ENCODE assay signal across 9 cellular contexts in the genomic region with DNA sequence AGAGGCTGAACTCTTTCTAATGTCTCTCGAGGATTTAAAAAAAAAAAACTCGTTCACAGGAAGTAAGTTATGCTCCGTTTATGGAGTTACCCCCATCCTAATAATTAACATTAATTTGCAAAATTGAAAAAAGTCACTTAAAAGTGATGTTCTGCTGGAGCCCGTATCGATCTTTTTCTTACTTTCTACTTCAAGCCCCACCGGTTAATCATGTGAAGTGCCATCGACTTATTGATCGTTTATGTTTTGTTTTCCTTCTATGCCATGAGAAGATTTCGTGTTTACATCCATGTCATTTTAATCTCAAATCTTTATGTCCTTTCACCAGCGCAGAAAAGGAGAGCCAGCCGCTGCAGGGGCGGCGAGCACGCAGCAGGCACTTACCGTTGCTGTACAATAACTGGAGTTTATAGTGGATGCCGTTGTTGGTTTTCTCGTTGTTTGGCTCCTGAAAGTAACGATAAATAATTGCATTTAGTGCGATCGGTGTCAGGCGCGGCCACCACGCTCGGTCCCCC. TPM values are rescaled to one million over a fixed set of nuclear protein-coding genes. Genes with fewer than 3 reads are reported as not detected.
DNase-seq lines count a peak whose midpoint lies in the region; ATAC-seq and TF ChIP-seq lines count a peak whose summit lies in the region.
"Had no signal": no experiment of that assay in that cellular context is flagged by ENCODE, and none has a peak within 500 bp of the region (broad histone marks: within the 10 kb centered on the region; RNA-seq: fewer than 3 reads in every experiment).

No MANE protein-coding gene starts in this region.

- POLR2A ChIA-PET in activated CD4-positive, alpha-beta T cell treated with anti-CD3 and anti-CD28 coated beads for 36 hours (lab: Charles Lee), result no interaction called here

- peaks cover 8 to 43% (median 17%) of the 10 kb centered on the region in 4 donors for H3K27me3 ChIP-seq in liver (ENCODE audit: control insufficient read depth in 4 of 4, insufficient read depth in 4 of 4, low read length in 3 of 4)
- H3K27me3 ChIP-seq in stomach, result peaks cover 76 to 100% (median 97%) of the 10 kb centered on the region in 3 donors

- peak overlapping the region in 2 of 3 donors; percentile 45 to 57 for H3K4me3 ChIP-seq in liver (ENCODE audit: low read depth in 1 of 3, low read length in 3 of 3)
- peak overlapping the region; percentile 48 to 70 (median 56) for H3K4me3 ChIP-seq in stomach

- TF ChIP-seq POLR2A in stomach (IDR thresholded peaks at IDR 0.05), result no peak

- H3K4me3 Mint-ChIP-seq in activated CD4-positive, alpha-beta T cell treated with anti-CD3 and anti-CD28 coated beads for 36 hours, result peak overlapping the region; percentile 49
- H3K4me3 Mint-ChIP-seq in activated naive CD8-positive, alpha-beta T cell treated with anti-CD3 and anti-CD28 coated beads, Interleukin-2, amount 50 U/mL, for 24 hours, result peak overlapping the region; percentile 63

- peaks cover 22 to 57% (median 37%) of the 10 kb centered on the region in 4 donors for H3K4me1 ChIP-seq in liver (ENCODE audit: control insufficient read depth in 4 of 4, insufficient read depth in 4 of 4, low read length in 3 of 4)
- peaks cover 39 to 69% (median 56%) of the 10 kb centered on the region in 4 donors for H3K4me1 ChIP-seq in stomach

- intact Hi-C loops in activated CD4-positive, alpha-beta T cell treated with anti-CD3 and anti-CD28 coated beads for 36 hours (cut with DNase I, micrococcal nuclease), result loop anchor here (1.0 to 10.0 kb wide), 5 partner anchors 9 to 495 kb away; partner anchors contain the start of genes C10orf143 (in 1 of the 2) and MGMT (in 1 of the 2)
- intact Hi-C loops in stomach (cut with DNase I; ENCODE audit: low total_unique reads), result no loop called here

- no peak overlapping the region for H3K9ac ChIP-seq in liver (ENCODE audit: low read depth in 1 of 2, low read length in 2 of 2)

- H3K4me1 Mint-ChIP-seq in activated CD4-positive, alpha-beta T cell treated with anti-CD3 and anti-CD28 coated beads for 36 hours, result peaks cover 24% of the 10 kb centered on the region
- peaks cover 39% of the 10 kb centered on the region for H3K4me1 Mint-ChIP-seq in activated naive CD8-positive, alpha-beta T cell treated with anti-CD3 and anti-CD28 coated beads, Interleukin-2, amount 50 U/mL, for 24 hours

- H3K36me3 Mint-ChIP-seq in activated CD4-positive, alpha-beta T cell treated with anti-CD3 and anti-CD28 coated beads for 36 hours (ENCODE audit: low read depth), result no peaks in the 10 kb centered on the region
- H3K36me3 Mint-ChIP-seq in activated naive CD8-positive, alpha-beta T cell treated with anti-CD3 and anti-CD28 coated beads, Interleukin-2, amount 50 U/mL, for 24 hours (ENCODE audit: low read depth), result peaks cover 3% of the 10 kb centered on the region

- no peak overlapping the region for H3K27ac ChIP-seq in liver (ENCODE audit: low read depth in 1 of 2, low read length in 2 of 2)
- H3K27ac ChIP-seq in stomach, result peak overlapping the region in 3 of 5 donors; percentile 43 to 76 (median 72)

- no peak for ATAC-seq in activated CD4-positive, alpha-beta T cell treated with anti-CD3 and anti-CD28 coated beads for 36 hours
- no peak for ATAC-seq in activated naive CD8-positive, alpha-beta T cell treated with anti-CD3 and anti-CD28 coated beads, Interleukin-2, amount 50 U/mL, for 24 hours
- no peak for ATAC-seq in HG03045 (IDR thresholded peaks at IDR 0.05; ENCODE audit: unreplicated experiment)

- CTCF ChIA-PET in activated CD4-positive, alpha-beta T cell treated with anti-CD3 and anti-CD28 coated beads for 36 hours (lab: Charles Lee), result no interaction called here

- H3K27ac Mint-ChIP-seq in activated CD4-positive, alpha-beta T cell treated with anti-CD3 and anti-CD28 coated beads for 36 hours, result peak overlapping the region; percentile 42
- H3K27ac Mint-ChIP-seq in activated naive CD8-positive, alpha-beta T cell treated with anti-CD3 and anti-CD28 coated beads, Interleukin-2, amount 50 U/mL, for 24 hours, result peak overlapping the region; percentile 25

- no peak for TF ChIP-seq RAD21 in liver (IDR thresholded peaks at IDR 0.05)

- H3K36me3 ChIP-seq in liver (ENCODE audit: control insufficient read depth in 4 of 4, insufficient read depth in 3 of 4, low read depth in 1 of 4, low read length in 3 of 4), result no peaks in the 10 kb centered on the region
- H3K36me3 ChIP-seq in stomach, result no peaks in the 10 kb centered on the region

- H3K9me3 Mint-ChIP-seq in activated CD4-positive, alpha-beta T cell treated with anti-CD3 and anti-CD28 coated beads for 36 hours (ENCODE audit: low read depth), result no peaks in the 10 kb centered on the region
- H3K9me3 Mint-ChIP-seq in activated naive CD8-positive, alpha-beta T cell treated with anti-CD3 and anti-CD28 coated beads, Interleukin-2, amount 50 U/mL, for 24 hours, result no peaks in the 10 kb centered on the region

- TF ChIP-seq EP300 in stomach (IDR thresholded peaks at IDR 0.05), result no peak

- 9% methylated on average over 24 of the region's 24 CpGs for WGBS in liver
- WGBS in stomach, 5 donors, result 10 to 14% (median 11%) methylated on average over 24 of the region's 24 CpGs

- H3K9me3 ChIP-seq in liver (ENCODE audit: control insufficient read depth in 4 of 4, low read length in 3 of 4) (no peaks in the 10 kb centered on the region), stomach (peaks cover 0 to 7% (median 0%) of the 10 kb centered on the region in 4 donors)

- TF ChIP-seq CTCF in liver (IDR thresholded peaks at IDR 0.05; ENCODE audit: low read depth, low read length, missing input control) (no peak), stomach (IDR thresholded peaks at IDR 0.05) (no peak)

- DNase-seq in activated CD4-positive, alpha-beta T cell treated with anti-CD3 and anti-CD28 coated beads for 36 hours, result no peak
- DNase-seq in activated CD4-positive, alpha-beta T cell treated with anti-CD3 and anti-CD28 coated beads, Interleukin-2, amount 50 U/mL, for 48 hours, result no peak
- no peak for DNase-seq in activated naive CD8-positive, alpha-beta T cell treated with anti-CD3 and anti-CD28 coated beads, Interleukin-2, amount 50 U/mL, for 24 hours
- DNase-seq in stomach, result no peak
- DNase-seq in dedifferentiated amniotic fluid mesenchymal stem cell (ENCODE audit: extremely low spot score), result no peak
- DNase-seq in activated effector memory CD4-positive, alpha-beta T cell treated with anti-CD3 and anti-CD28 coated beads, Interleukin-2, amount 50 U/mL, for 16 hours, result no peak
- DNase-seq: nucleus accumbens had no signal

- H3K27me3 Mint-ChIP-seq in activated CD4-positive, alpha-beta T cell treated with anti-CD3 and anti-CD28 coated beads for 36 hours, result peaks cover 56% of the 10 kb centered on the region
- peaks cover 60% of the 10 kb centered on the region for H3K27me3 Mint-ChIP-seq in activated naive CD8-positive, alpha-beta T cell treated with anti-CD3 and anti-CD28 coated beads, Interleukin-2, amount 50 U/mL, for 24 hours

TF ChIP-seq in liver, 16 proteins besides CTCF, POLR2A, EP300 and RAD21 (continues in another document):
- no peak for TF ChIP-seq NR2F2 (IDR thresholded peaks at IDR 0.05)
- no peak for TF ChIP-seq GABPA (IDR thresholded peaks at IDR 0.05 in 1 of 2, conservative IDR thresholded peaks at IDR 0.05 in 1 of 2)
- TF ChIP-seq RXRA (IDR thresholded peaks at IDR 0.05), result no peak
- TF ChIP-seq SP1 (IDR thresholded peaks at IDR 0.05), result no peak
- TF ChIP-seq TAF1 (conservative IDR thresholded peaks at IDR 0.05), result no peak
- no peak for TF ChIP-seq YY1 (IDR thresholded peaks at IDR 0.05)
- TF ChIP-seq, protein P1, sequence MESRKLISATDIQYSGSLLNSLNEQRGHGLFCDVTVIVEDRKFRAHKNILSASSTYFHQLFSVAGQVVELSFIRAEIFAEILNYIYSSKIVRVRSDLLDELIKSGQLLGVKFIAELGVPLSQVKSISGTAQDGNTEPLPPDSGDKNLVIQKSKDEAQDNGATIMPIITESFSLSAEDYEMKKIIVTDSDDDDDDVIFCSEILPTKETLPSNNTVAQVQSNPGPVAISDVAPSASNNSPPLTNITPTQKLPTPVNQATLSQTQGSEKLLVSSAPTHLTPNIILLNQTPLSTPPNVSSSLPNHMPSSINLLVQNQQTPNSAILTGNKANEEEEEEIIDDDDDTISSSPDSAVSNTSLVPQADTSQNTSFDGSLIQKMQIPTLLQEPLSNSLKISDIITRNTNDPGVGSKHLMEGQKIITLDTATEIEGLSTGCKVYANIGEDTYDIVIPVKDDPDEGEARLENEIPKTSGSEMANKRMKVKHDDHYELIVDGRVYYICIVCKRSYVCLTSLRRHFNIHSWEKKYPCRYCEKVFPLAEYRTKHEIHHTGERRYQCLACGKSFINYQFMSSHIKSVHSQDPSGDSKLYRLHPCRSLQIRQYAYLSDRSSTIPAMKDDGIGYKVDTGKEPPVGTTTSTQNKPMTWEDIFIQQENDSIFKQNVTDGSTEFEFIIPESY (IDR thresholded peaks at IDR 0.05), result no peak
- no peak for TF ChIP-seq HNF4G (IDR thresholded peaks at IDR 0.05)
- no peak for TF ChIP-seq JUND (IDR thresholded peaks at IDR 0.05)
- no peak for TF ChIP-seq FOXA1 (IDR thresholded peaks at IDR 0.05)
- TF ChIP-seq, protein P2, sequence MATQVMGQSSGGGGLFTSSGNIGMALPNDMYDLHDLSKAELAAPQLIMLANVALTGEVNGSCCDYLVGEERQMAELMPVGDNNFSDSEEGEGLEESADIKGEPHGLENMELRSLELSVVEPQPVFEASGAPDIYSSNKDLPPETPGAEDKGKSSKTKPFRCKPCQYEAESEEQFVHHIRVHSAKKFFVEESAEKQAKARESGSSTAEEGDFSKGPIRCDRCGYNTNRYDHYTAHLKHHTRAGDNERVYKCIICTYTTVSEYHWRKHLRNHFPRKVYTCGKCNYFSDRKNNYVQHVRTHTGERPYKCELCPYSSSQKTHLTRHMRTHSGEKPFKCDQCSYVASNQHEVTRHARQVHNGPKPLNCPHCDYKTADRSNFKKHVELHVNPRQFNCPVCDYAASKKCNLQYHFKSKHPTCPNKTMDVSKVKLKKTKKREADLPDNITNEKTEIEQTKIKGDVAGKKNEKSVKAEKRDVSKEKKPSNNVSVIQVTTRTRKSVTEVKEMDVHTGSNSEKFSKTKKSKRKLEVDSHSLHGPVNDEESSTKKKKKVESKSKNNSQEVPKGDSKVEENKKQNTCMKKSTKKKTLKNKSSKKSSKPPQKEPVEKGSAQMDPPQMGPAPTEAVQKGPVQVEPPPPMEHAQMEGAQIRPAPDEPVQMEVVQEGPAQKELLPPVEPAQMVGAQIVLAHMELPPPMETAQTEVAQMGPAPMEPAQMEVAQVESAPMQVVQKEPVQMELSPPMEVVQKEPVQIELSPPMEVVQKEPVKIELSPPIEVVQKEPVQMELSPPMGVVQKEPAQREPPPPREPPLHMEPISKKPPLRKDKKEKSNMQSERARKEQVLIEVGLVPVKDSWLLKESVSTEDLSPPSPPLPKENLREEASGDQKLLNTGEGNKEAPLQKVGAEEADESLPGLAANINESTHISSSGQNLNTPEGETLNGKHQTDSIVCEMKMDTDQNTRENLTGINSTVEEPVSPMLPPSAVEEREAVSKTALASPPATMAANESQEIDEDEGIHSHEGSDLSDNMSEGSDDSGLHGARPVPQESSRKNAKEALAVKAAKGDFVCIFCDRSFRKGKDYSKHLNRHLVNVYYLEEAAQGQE (IDR thresholded peaks at IDR 0.05), result no peak

RNA-seq across cellular contexts. Expression of gene EBF3, which starts 1.5 kb away (rescaled TPM):
- total RNA-seq in activated CD4-positive, alpha-beta T cell treated with anti-CD3 and anti-CD28 coated beads for 36 hours, result not detected
- total RNA-seq in liver (not detected), stomach (1 to 10 TPM in 1 of 5 donors, under 1 TPM in 1, not detected in 3; 0.58 to 7.3 TPM)
- polyA plus RNA-seq in liver (under 1 TPM; 0.02 to 0.08 TPM), stomach (under 1 TPM; 0.19 to 0.63 (median 0.31) TPM)

Comparison
In these comparisons a context has a peak if more than half of its experiments do, and no peak if none do; other contexts are left out.
1. H3K27ac ChIP-seq: peak in stomach (3 of 5); none in liver (0 of 2).